Comparison of ENCODE assay signal across 18 cellular contexts in genomic region chr4:8109406-8110065, GRCh38. TPM values are rescaled to one million over a fixed set of nuclear protein-coding genes. Genes with fewer than 3 reads are reported as not detected.
A peak's percentile ranks its signal among the peaks of the same experiment; 100 is the strongest.
DNase-seq lines count a peak whose midpoint lies in the region; ATAC-seq and TF ChIP-seq lines count a peak whose summit lies in the region.
"Had no signal": no experiment of that assay in that cellular context is flagged by ENCODE, and none has a peak within 500 bp of the region (broad histone marks: within the 10 kb centered on the region; RNA-seq: fewer than 3 reads in every experiment).

No MANE protein-coding gene starts in this region.

- intact Hi-C loops in right cardiac atrium (cut with DNase I) (no loop called here), left cardiac atrium (cut with DNase I) (no loop called here)

- no peak overlapping the region for H2AFZ ChIP-seq in osteoblast (ENCODE audit: low read length)

- 91% methylated on average over 20 of the region's 20 CpGs for WGBS in right cardiac atrium

- no peaks in the 10 kb centered on the region for H3K27me3 ChIP-seq in right cardiac atrium (ENCODE audit: control insufficient read depth, insufficient read depth)
- peaks cover 31% of the 10 kb centered on the region for H3K27me3 ChIP-seq in osteoblast (ENCODE audit: insufficient read depth, low read length)
- no peaks in the 10 kb centered on the region for H3K27me3 ChIP-seq in HAP-1 (ENCODE audit: low read depth)

- no peak for TF ChIP-seq CTCF in osteoblast (IDR thresholded peaks at IDR 0.05; ENCODE audit: extremely low read depth, low read depth, low read length)

- H3K9me3 ChIP-seq in right cardiac atrium (ENCODE audit: control insufficient read depth, low read length) = no peaks in the 10 kb centered on the region
- H3K9me3 ChIP-seq in osteoblast (ENCODE audit: low read depth, low read length) = no peaks in the 10 kb centered on the region
- no peaks in the 10 kb centered on the region for H3K9me3 ChIP-seq in HAP-1

- peaks cover 4% of the 10 kb centered on the region for H3K4me1 ChIP-seq in right cardiac atrium (ENCODE audit: control insufficient read depth, insufficient read depth, low read length)
- no peaks in the 10 kb centered on the region for H3K4me1 ChIP-seq in osteoblast (ENCODE audit: insufficient read depth, low read length)
- H3K4me1 ChIP-seq in HAP-1 = no peaks in the 10 kb centered on the region; the same call in 1 of the 2 replicates

- H3K79me2 ChIP-seq in osteoblast (ENCODE audit: insufficient read depth, low read length) = no peaks in the 10 kb centered on the region

- H3K27ac ChIP-seq in right cardiac atrium (ENCODE audit: low read length) (no peak overlapping the region), cingulate gyrus (ENCODE audit: low read depth, low read length) (peak overlapping the region; percentile 19), osteoblast (ENCODE audit: low read depth, low read length) (no peak overlapping the region)
- H3K27ac ChIP-seq: SK-N-MC had no signal

- H3K4me3 ChIP-seq in right cardiac atrium (ENCODE audit: low read length) (no peak overlapping the region), osteoblast (ENCODE audit: insufficient read depth, low read length) (no peak overlapping the region), HAP-1 (no peak overlapping the region)
- H3K4me3 ChIP-seq: GM12878, SK-N-MC had no signal

- in situ Hi-C loops in HAP-1 (cut with MboI; ENCODE audit: low sequenced_read_pairs) = no loop called here

- peak in 2 of 3 donors; percentile 16 to 23 for DNase-seq in right cardiac atrium
- DNase-seq in left cardiac atrium = no peak
- DNase-seq in osteoblast (ENCODE audit: insufficient read length, low spot score, missing footprints) = peak; percentile 55
- DNase-seq in HAP-1 (ENCODE audit: low spot score in 2 of 2) = no peak
- DNase-seq in HT-29 (ENCODE audit: low spot score) = no peak
- DNase-seq: CD8-positive, alpha-beta T cell; EL; NCI-H1092 treated with DMSO at 0.1 percent for 48 hours; NCI-H146; NCI-H2029 treated with DMSO at 0.1 percent for 48 hours; NCI-H2171 treated with DMSO at 0.1 percent for 48 hours; NCI-H446; Right ventricle myocardium superior had no signal

- ATAC-seq in right cardiac atrium (no peak), left cardiac atrium (no peak), HG03469 (IDR thresholded peaks at IDR 0.05; ENCODE audit: unreplicated experiment) (no peak)
- ATAC-seq: CD8-positive, alpha-beta T cell; Panc1 had no signal

- no peak overlapping the region for H3K4me2 ChIP-seq in osteoblast (ENCODE audit: insufficient read depth, low read length)

- no peaks in the 10 kb centered on the region for H4K20me1 ChIP-seq in osteoblast (ENCODE audit: insufficient read depth, low read length)

- H3K36me3 ChIP-seq in osteoblast (ENCODE audit: insufficient read depth, low read length) (no peaks in the 10 kb centered on the region), HAP-1 (replicated peaks) (no peaks in the 10 kb centered on the region)

RNA-seq across cellular contexts. Expression of gene ABLIM2, which starts 49.1 kb away (rescaled TPM):
- total RNA-seq in right cardiac atrium (10 to 100 TPM in 2 of 4 donors, 1 to 10 TPM in 2; 6.2 to 17.4 (median 9.6) TPM), left cardiac atrium (10 to 100 TPM; 14.3 to 23.1 TPM), osteoblast (0.29 and 0.36 TPM in 2 replicates)
- 4.2 TPM for polyA plus RNA-seq in right cardiac atrium
- total RNA-seq in HT-29 (2014; rRNA removed; shearing (Covaris generic)) = 0.13 TPM in 1 of 2 replicates, not detected in the other

Comparison
In these comparisons a context has a peak if more than half of its experiments do, and no peak if none do; other contexts are left out.
1. DNase-seq: peak in right cardiac atrium (2 of 3) and osteoblast (single experiment); none in left cardiac atrium (single experiment), HAP-1 (0 of 2) and HT-29 (single experiment).